ENCODE assay signal across 8 cellular contexts in the genomic region with DNA sequence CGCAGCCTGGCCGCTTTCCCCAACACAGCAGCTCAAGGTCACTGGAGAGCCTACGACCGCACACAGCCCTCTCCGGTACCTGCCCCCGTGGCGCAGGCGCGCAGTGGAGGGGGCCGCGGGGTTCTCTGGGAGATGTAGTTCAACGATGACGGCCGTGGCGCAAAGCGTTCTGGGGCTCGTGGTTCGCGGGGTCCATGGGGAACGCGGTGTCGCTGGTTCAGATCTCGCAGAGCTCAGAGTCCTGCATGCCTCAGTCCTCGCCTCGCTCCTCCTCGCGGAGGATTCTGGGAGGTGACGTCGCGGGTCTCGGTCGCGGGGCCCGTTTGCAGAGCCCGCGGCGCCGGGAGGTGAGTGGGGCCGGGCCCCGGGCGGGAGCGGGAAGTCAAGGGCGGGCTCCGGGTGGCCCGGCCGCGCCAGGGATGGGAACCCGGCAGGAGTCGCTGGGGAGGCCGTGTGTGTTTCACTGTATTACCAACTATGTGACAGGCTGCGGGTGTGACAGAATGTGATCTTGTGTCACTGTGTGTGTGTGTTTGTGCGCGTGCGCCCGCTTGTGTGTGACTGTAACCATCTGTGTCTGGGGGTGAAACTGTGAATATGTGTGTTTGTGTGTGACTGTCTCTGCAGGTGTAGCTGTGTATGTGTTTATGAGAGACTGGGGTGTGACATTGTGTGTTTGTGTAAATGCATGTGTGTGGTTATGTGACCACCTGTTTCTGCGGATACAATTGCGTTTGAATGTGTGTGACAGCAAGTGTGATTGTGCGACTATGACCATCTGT. TPM values are rescaled to one million over a fixed set of nuclear protein-coding genes. Genes with fewer than 3 reads are reported as not detected.
DNase-seq lines count a peak whose midpoint lies in the region; ATAC-seq and TF ChIP-seq lines count a peak whose summit lies in the region.

A gene (plus strand): TSS at position 220 of the 782 bp plus-strand sequence. CDS start 3,100 bp downstream, outside the sequence.

- TF ChIP-seq POLR2A in GM15510 (IDR thresholded peaks at IDR 0.05; ENCODE audit: borderline replicate concordance, extremely low read depth, insufficient read length) (peak; percentile 76), prostate gland (IDR thresholded peaks at IDR 0.05) (peak; percentile 80)

- peak; percentile 96 for ATAC-seq in HG02884 (IDR thresholded peaks at IDR 0.05; ENCODE audit: unreplicated experiment)
- ATAC-seq in T-helper 17 cell = peak; percentile 98

- intact Hi-C loops in ascending aorta (cut with DNase I) (loop anchor here (1.0 to 2.0 kb wide), 7 partner anchors 37 to 455 kb away; a partner anchor contains a TSS), prostate gland (cut with DNase I) (loop anchor here (5.0 to 10.0 kb wide), 3 partner anchors 39 to 284 kb away; a partner anchor contains a TSS)

- H3K36me3 ChIP-seq in ascending aorta (peaks cover 15 to 24% of the 10 kb centered on the region in 2 donors), right atrium auricular region (peaks cover 18% of the 10 kb centered on the region), prostate gland (no peaks in the 10 kb centered on the region), urinary bladder (ENCODE audit: insufficient read depth) (no peaks in the 10 kb centered on the region)

- peak within 1 kb of the TSS; percentile 94 for H3K4me3 Mint-ChIP-seq in T-helper 17 cell

- peak within 1 kb of the TSS; percentile 89 for H3K27ac Mint-ChIP-seq in T-helper 17 cell

- 1% methylated on average over 44 of the region's 58 CpGs for WGBS in prostate gland
- whole genome bisulfite sequencing in urinary bladder = under 1% methylated on average over 58 of the region's 58 CpGs

- DNase-seq in NCI-H1694 (lab: John Stamatoyannopoulos, UW) = peak; percentile 96
- DNase-seq in T-helper 17 cell = peak; percentile 92 to 97 (median 95)
- peak; percentile 90 to 98 for DNase-seq in ascending aorta (ENCODE audit: low spot score in 2 of 2)
- peak; percentile 98 for DNase-seq in right atrium auricular region (ENCODE audit: low spot score)
- peak; percentile 96 for DNase-seq in prostate gland (ENCODE audit: low spot score)

- H3K4me3 ChIP-seq in ascending aorta (peak within 1 kb of the TSS; percentile 66 to 80), right atrium auricular region (peak within 1 kb of the TSS; percentile 63 to 70), prostate gland (peak within 1 kb of the TSS; percentile 51 to 62), urinary bladder (ENCODE audit: low read depth, low read length) (peak within 1 kb of the TSS; percentile 61)

- no peaks in the 10 kb centered on the region for H3K27me3 Mint-ChIP-seq in T-helper 17 cell

- peak in 1 of 3 experiments; percentile 9 for TF ChIP-seq CTCF in ascending aorta (IDR thresholded peaks at IDR 0.05)
- peak in 1 of 2 donors; percentile 40 for TF ChIP-seq CTCF in right atrium auricular region (IDR thresholded peaks at IDR 0.05)
- TF ChIP-seq CTCF in prostate gland (IDR thresholded peaks at IDR 0.05) = peak in 2 of 4 experiments; percentile 30 to 34

- H3K27ac ChIP-seq in ascending aorta = peak within 1 kb of the TSS; percentile 85 to 87
- H3K27ac ChIP-seq in right atrium auricular region = peak within 1 kb of the TSS; percentile 90 to 92
- H3K27ac ChIP-seq in prostate gland = peak within 1 kb of the TSS; percentile 78 to 84
- H3K27ac ChIP-seq in urinary bladder (ENCODE audit: low read depth) = peak within 1 kb of the TSS; percentile 79

- H3K4me1 ChIP-seq in ascending aorta (no peaks in the 10 kb centered on the region), right atrium auricular region (peaks cover 0 to 11% of the 10 kb centered on the region in 2 donors), prostate gland (replicated peaks) (no peaks in the 10 kb centered on the region), urinary bladder (ENCODE audit: insufficient read depth) (no peaks in the 10 kb centered on the region)

- H3K27me3 ChIP-seq in ascending aorta = no peaks in the 10 kb centered on the region
- H3K27me3 ChIP-seq in right atrium auricular region = no peaks in the 10 kb centered on the region
- H3K27me3 ChIP-seq in prostate gland (replicated peaks; ENCODE audit: insufficient read depth) = no peaks in the 10 kb centered on the region

- H3K4me1 Mint-ChIP-seq in T-helper 17 cell = peaks cover 9% of the 10 kb centered on the region

- H3K36me3 Mint-ChIP-seq in T-helper 17 cell (ENCODE audit: low read depth) = no peaks in the 10 kb centered on the region

- H3K9me3 ChIP-seq in T-helper 17 cell (ENCODE audit: control insufficient read depth, low read length, poor library complexity, severe bottlenecking) = peaks cover 2% of the 10 kb centered on the region
- H3K9me3 ChIP-seq in ascending aorta = peaks cover 0 to 29% of the 10 kb centered on the region in 2 donors
- H3K9me3 ChIP-seq in right atrium auricular region = no peaks in the 10 kb centered on the region
- H3K9me3 ChIP-seq in prostate gland = no peaks in the 10 kb centered on the region

RNA-seq across cellular contexts. Expression of the gene that starts here (rescaled TPM):
- 1 to 10 TPM; 9.0 to 9.2 TPM for total RNA-seq in T-helper 17 cell
- 0.32 TPM for total RNA-seq in ascending aorta
- total RNA-seq in right atrium auricular region = 1 to 10 TPM; 6.9 to 7.3 TPM
- 10 to 100 TPM; 10.7 to 15.0 TPM for total RNA-seq in prostate gland
- 17.2 TPM for total RNA-seq in urinary bladder
- polyA plus RNA-seq in urinary bladder = 5.3 TPM

Comparison
In these comparisons a context has a peak if more than half of its experiments do, and no peak if none do; other contexts are left out.
1. Peak in every context shown above with its lines: DNase-seq, ATAC-seq, H3K4me3 ChIP-seq and H3K27ac ChIP-seq.
2. Peak in DNase-seq, H3K4me3 ChIP-seq and H3K27ac ChIP-seq in ascending aorta; RNA of the gene not detected or under 1 TPM.